Comparison of ENCODE assay signal across 9 cellular contexts in the genomic region with DNA sequence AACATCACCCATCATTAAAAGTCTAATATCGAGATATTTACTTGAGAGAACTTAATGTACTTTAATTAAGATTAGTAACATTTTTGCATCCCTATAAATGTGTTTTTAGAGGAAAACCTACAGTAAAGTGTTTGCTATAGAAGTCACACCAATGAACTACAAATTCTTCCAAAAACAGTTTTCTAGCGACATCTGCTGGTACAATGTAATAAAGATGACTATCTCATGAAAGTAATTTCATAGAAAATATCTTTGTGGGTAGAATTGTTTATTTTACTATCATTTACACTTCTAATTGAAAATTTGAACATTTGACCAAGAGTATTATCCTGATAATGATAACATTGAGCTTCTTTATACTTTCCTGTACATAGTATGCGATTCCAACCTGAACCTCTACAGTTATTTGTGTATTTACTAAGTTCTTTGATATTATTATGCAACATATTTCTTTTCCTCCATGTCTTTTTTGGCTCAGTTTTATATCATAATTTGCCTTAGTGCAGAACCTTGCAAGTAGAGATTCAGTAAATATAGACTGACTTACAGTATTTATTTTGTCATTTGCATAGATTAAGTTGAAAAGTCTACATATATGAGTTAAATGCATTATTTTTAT.
DNase-seq lines count a peak whose midpoint lies in the region; ATAC-seq, FAIRE-seq and TF ChIP-seq lines count a peak whose summit lies in the region.
"Had no signal": no experiment of that assay in that cellular context is flagged by ENCODE, and none has a peak within 500 bp of the region (broad histone marks: within the 10 kb centered on the region; RNA-seq: fewer than 3 reads in every experiment).

No MANE protein-coding gene starts in this region.

- H3K4me3 Mint-ChIP-seq in HFFc6 = no peak overlapping the region

- 0 out of 2 replicates have a peak, but pooled peaks cover 5% of the 10 kb centered on the region for H3K36me3 Mint-ChIP-seq in HFFc6 (ENCODE audit: low read depth)

- peaks cover 5% of the 10 kb centered on the region; the same call in 1 of the 2 replicates for H3K9me3 Mint-ChIP-seq in HFFc6

- no peak overlapping the region for H3K4me3 ChIP-seq in lower lobe of right lung
- H3K4me3 ChIP-seq: SJSA1 had no signal

- H3K27ac Mint-ChIP-seq in HFFc6 = no peak overlapping the region

- ATAC-seq in lower lobe of right lung (peak in 1 of 2 donors; percentile 57), GM21529 (IDR thresholded peaks at IDR 0.05; ENCODE audit: unreplicated experiment) (no peak), HG03571 (IDR thresholded peaks at IDR 0.05; ENCODE audit: unreplicated experiment) (no peak)

- H3K4me1 ChIP-seq in lower lobe of right lung = no peaks in the 10 kb centered on the region
- H3K4me1 ChIP-seq: SJSA1 had no signal

- no peaks in the 10 kb centered on the region for H3K27me3 Mint-ChIP-seq in HFFc6 (ENCODE audit: insufficient read depth)

- peaks cover 6% of the 10 kb centered on the region for H3K4me1 Mint-ChIP-seq in HFFc6 (ENCODE audit: low read depth)

- intact Hi-C loops in lower lobe of right lung (cut with DNase I) = no loop called here

- H3K27me3 ChIP-seq in lower lobe of right lung (ENCODE audit: low read depth) = no peaks in the 10 kb centered on the region
- H3K27me3 ChIP-seq: SJSA1 had no signal

- DNase-seq in D721Med (ENCODE audit: insufficient read length, low spot score) (no peak), HFFc6 (peak; percentile 58), NCI-H69 (lab: John Stamatoyannopoulos, UW) (peak; percentile 83), cerebellar cortex (ENCODE audit: low spot score) (peak; percentile 70), lower lobe of right lung (no peak), mucosa of gallbladder (ENCODE audit: low spot score) (no peak)

- no peak overlapping the region for H3K27ac ChIP-seq in lower lobe of right lung
- H3K27ac ChIP-seq: SJSA1 had no signal

- H3K36me3 ChIP-seq in lower lobe of right lung = no peaks in the 10 kb centered on the region
- H3K36me3 ChIP-seq: SJSA1 had no signal

- H3K9me3 ChIP-seq in lower lobe of right lung = no peaks in the 10 kb centered on the region
- H3K9me3 ChIP-seq: SJSA1 had no signal

- peak; percentile 79 for TF ChIP-seq CTCF in D721Med (IDR thresholded peaks at IDR 0.05; ENCODE audit: insufficient read depth, missing control alignments)
- TF ChIP-seq CTCF in HFFc6 (IDR thresholded peaks at IDR 0.05) = peak; percentile 91
- peak; percentile 66 for TF ChIP-seq CTCF in lower lobe of right lung (IDR thresholded peaks at IDR 0.05)

- FAIRE-seq in D721Med (lab: Jason Lieb, UNC) = peak; percentile 78

Comparison
In these comparisons a context has a peak if more than half of its experiments do, and no peak if none do; other contexts are left out.
1. DNase-seq: peak in HFFc6 (single experiment), NCI-H69 (single experiment) and cerebellar cortex (single experiment); none in D721Med (single experiment), lower lobe of right lung (single experiment) and mucosa of gallbladder (single experiment).
2. Peak in every context shown above with its lines, with median percentiles within 50 percentile points of each other: CTCF ChIP-seq.